1 cellular context compared by ENCODE assay signal in the genomic region with DNA sequence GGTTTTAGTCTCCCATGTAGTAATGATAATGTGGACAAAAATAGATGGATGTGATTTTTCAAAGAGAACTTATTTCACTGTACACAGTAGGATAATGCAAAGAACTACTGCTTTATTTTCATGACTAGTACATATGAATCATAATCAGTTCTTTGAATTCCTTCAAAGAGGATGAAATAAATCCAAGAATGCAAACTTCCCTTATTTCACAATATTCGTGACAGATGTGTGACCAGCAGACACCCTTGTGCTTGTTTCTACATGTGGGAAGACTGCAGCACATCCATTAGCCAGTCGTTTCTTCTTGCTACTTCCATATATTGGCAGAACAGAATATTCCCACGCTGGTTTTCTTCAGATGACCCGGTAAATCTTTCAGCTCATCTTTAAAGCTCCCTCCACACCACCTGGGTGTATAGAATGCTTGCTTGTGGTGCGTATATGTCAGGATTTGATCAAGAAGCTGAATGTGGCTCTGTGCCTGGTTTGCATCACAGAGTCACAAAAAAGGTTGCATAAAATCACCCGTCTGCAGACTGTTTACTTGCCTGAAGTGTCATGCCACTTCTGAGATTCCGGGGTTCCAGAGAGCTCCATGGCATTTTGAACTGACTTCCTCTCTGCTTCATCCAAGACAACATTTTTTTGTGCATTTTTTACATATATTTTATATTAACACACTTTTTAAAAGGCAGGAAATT.
TF ChIP-seq lines count a peak whose summit lies in the region.

No MANE protein-coding gene starts in this region.

TF ChIP-seq in H1, 55 proteins besides CTCF, POLR2A, EP300 and RAD21 (continued from another document):
- TF ChIP-seq SIRT6 (IDR thresholded peaks at IDR 0.05; ENCODE audit: low read length) (no peak), CEBPB (IDR thresholded peaks at IDR 0.05; ENCODE audit: low read depth, low read length) (no peak), TAF1 (IDR thresholded peaks at IDR 0.05; ENCODE audit: low read depth, low read length) (no peak), TAF7 (optimal IDR thresholded peaks at IDR 0.05; ENCODE audit: borderline replicate concordance, low read depth, low read length) (no peak), NANOG (IDR thresholded peaks at IDR 0.05; ENCODE audit: insufficient read depth, low read depth, low read length, poor library complexity, severe bottlenecking) (no peak), FOSL1 (IDR thresholded peaks at IDR 0.05; ENCODE audit: insufficient read depth, low read depth, low read length) (no peak)
